Comparison of ENCODE assay signal across 22 cellular contexts in genomic region chr5:62041364-62041763, GRCh38.
"Had no signal": no experiment of that assay in that cellular context is flagged by ENCODE, and none has a peak within 500 bp of the region (broad histone marks: within the 10 kb centered on the region; RNA-seq: fewer than 3 reads in every experiment).

No MANE protein-coding gene starts in this region.

- H3K27ac Mint-ChIP-seq: mesothelial cell of epicardium; naive B cell; natural killer cell; stimulated activated naive B cell treated with anti-CD40 and anti-IgM and Interleukin-4, amounts not matched to agents 10 μg/mL and 1 μg/mL and 100 μg/mL, for 72 hours had no signal

- H3K4me1 Mint-ChIP-seq: naive B cell; natural killer cell; stimulated activated naive B cell treated with anti-CD40 and anti-IgM and Interleukin-4, amounts not matched to agents 10 μg/mL and 1 μg/mL and 100 μg/mL, for 72 hours had no signal

- H3K4me3 Mint-ChIP-seq: mesothelial cell of epicardium; naive B cell; natural killer cell; stimulated activated naive B cell treated with anti-CD40 and anti-IgM and Interleukin-4, amounts not matched to agents 10 μg/mL and 1 μg/mL and 100 μg/mL, for 72 hours had no signal

- H3K27me3 Mint-ChIP-seq: naive B cell; stimulated activated naive B cell treated with anti-CD40 and anti-IgM and Interleukin-4, amounts not matched to agents 10 μg/mL and 1 μg/mL and 100 μg/mL, for 72 hours had no signal

- DNase-seq: kidney glomerular epithelial cell; left colon; left ventricle myocardium inferior; mesendoderm; naive B cell; natural killer cell; nucleus accumbens; pancreas; posterior cingulate gyrus; psoas muscle; right lobe of liver; stimulated activated CD4-positive, alpha-beta T cell treated with anti-CD3 and anti-CD28 coated beads, Interleukin-15, amount 100 ng/mL, for 24 hours; stimulated activated CD4-positive, alpha-beta T cell treated with anti-CD3 and anti-CD28 coated beads, Interleukin-2, amount 100 ng/mL, for 24 hours; stimulated activated CD4-positive, alpha-beta T cell treated with anti-CD3 and anti-CD28 coated beads, Interleukin-4, amount 100 ng/mL, for 1 hour; stimulated activated naive B cell treated with anti-CD40 and anti-IgM and Interleukin-4, amounts not matched to agents 10 μg/mL and 1 μg/mL and 100 μg/mL, for 72 hours; stimulated activated naive CD8-positive, alpha-beta T cell treated with anti-CD3 and anti-CD28 coated beads, Interleukin-15, Interleukin-2, amounts not matched to agents 100 U/mL and 50 U/mL, for 24 hours; stomach; testis; thyroid gland; transverse colon; upper lobe of left lung had no signal

- H3K9me3 Mint-ChIP-seq: natural killer cell had no signal

- ATAC-seq: left colon; natural killer cell; psoas muscle; right lobe of liver; stimulated activated naive B cell treated with anti-CD40 and anti-IgM and Interleukin-4, amounts not matched to agents 10 μg/mL and 1 μg/mL and 100 μg/mL, for 72 hours; stimulated activated naive CD8-positive, alpha-beta T cell treated with anti-CD3 and anti-CD28 coated beads, Interleukin-15, Interleukin-2, amounts not matched to agents 100 U/mL and 50 U/mL, for 24 hours had no signal

- H3K36me3 Mint-ChIP-seq: mesothelial cell of epicardium; natural killer cell; stimulated activated naive B cell treated with anti-CD40 and anti-IgM and Interleukin-4, amounts not matched to agents 10 μg/mL and 1 μg/mL and 100 μg/mL, for 72 hours had no signal
